1 cellular context compared by ENCODE assay signal in genomic region chr1:64490204-64490818, GRCh38.
TF ChIP-seq lines count a peak whose summit lies in the region.

No MANE protein-coding gene starts in this region.

TF ChIP-seq in GM23338, 12 proteins besides CTCF, POLR2A, EP300 and RAD21 (continued from another document):
- TF ChIP-seq REST (IDR thresholded peaks at IDR 0.05; ENCODE audit: unreplicated experiment) (no peak), ETS1 (IDR thresholded peaks at IDR 0.05) (no peak), NANOG (IDR thresholded peaks at IDR 0.05; ENCODE audit: borderline replicate concordance) (no peak), POLR2AphosphoS5 (IDR thresholded peaks at IDR 0.05; ENCODE audit: low read depth) (no peak), STAT1 (IDR thresholded peaks at IDR 0.05; ENCODE audit: unreplicated experiment) (no peak), ZNF462 (CRISPR knock-in tag; IDR thresholded peaks at IDR 0.05) (no peak), ZNF331 (CRISPR knock-in tag; IDR thresholded peaks at IDR 0.05; ENCODE audit: low read depth) (no peak), JUNB (IDR thresholded peaks at IDR 0.05; ENCODE audit: unreplicated experiment) (no peak)
